ENCODE assay signal across 1 cellular context in the genomic region with DNA sequence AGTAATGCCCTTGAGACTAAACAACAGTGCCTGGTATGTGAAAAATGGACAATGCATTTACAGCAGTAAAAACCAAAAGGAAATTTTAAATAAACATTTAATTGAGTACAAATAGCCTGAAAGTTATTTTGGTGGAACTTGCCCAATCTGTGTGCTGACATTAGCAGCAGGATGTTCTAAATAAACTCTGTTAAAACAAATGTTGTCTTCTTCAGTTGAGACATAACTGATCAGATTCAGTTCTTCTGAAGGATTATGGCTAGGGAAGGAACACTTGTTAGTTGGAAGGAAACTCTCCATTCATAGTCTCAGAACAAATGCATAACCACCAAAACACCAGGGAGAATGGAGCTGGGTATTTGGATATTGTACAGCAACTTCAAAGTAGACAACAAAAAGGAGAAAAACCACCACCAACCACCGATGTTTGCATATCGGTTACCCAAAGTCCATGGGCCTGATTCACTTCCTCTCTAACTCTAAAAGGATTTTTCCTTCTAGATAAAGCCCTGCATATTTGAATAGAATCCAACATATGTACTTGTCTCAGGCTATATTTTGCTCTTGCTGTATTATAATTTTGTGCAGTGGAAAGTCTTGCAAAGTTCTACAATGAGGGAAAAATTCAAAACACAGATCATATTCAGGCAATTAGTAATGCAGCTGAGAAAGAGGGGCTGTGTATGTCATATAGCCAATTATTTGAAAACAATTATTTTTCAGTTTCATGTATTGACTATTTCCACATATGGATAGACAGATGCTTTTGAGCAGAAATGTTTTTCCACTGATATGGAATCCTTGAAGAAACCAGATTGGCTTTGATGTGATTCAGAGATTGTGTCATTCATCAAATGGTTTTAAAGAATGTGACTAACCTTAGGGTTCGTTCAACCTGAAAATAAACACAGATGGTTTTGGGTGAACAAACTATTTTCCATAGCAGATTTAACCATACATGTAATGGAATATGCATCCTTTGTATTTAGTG.
A peak's percentile ranks its signal among the peaks of the same experiment; 100 is the strongest.
TF ChIP-seq lines count a peak whose summit lies in the region.

No MANE protein-coding gene starts in this region.

TF ChIP-seq in HepG2, 621 proteins besides CTCF, POLR2A, EP300 and RAD21 (continued from another document and continues in another):
- TF ChIP-seq, protein P1, sequence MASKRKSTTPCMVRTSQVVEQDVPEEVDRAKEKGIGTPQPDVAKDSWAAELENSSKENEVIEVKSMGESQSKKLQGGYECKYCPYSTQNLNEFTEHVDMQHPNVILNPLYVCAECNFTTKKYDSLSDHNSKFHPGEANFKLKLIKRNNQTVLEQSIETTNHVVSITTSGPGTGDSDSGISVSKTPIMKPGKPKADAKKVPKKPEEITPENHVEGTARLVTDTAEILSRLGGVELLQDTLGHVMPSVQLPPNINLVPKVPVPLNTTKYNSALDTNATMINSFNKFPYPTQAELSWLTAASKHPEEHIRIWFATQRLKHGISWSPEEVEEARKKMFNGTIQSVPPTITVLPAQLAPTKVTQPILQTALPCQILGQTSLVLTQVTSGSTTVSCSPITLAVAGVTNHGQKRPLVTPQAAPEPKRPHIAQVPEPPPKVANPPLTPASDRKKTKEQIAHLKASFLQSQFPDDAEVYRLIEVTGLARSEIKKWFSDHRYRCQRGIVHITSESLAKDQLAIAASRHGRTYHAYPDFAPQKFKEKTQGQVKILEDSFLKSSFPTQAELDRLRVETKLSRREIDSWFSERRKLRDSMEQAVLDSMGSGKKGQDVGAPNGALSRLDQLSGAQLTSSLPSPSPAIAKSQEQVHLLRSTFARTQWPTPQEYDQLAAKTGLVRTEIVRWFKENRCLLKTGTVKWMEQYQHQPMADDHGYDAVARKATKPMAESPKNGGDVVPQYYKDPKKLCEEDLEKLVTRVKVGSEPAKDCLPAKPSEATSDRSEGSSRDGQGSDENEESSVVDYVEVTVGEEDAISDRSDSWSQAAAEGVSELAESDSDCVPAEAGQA (IDR thresholded peaks at IDR 0.05; ENCODE audit: low read depth) = no peak
- TF ChIP-seq, protein P1 (CRISPR knock-in tag; IDR thresholded peaks at IDR 0.05; ENCODE audit: borderline replicate concordance) = no peak
- TF ChIP-seq, protein P2, sequence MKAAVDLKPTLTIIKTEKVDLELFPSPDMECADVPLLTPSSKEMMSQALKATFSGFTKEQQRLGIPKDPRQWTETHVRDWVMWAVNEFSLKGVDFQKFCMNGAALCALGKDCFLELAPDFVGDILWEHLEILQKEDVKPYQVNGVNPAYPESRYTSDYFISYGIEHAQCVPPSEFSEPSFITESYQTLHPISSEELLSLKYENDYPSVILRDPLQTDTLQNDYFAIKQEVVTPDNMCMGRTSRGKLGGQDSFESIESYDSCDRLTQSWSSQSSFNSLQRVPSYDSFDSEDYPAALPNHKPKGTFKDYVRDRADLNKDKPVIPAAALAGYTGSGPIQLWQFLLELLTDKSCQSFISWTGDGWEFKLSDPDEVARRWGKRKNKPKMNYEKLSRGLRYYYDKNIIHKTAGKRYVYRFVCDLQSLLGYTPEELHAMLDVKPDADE (CRISPR knock-in tag; IDR thresholded peaks at IDR 0.05) = no peak
- TF ChIP-seq ZMYM4 (CRISPR knock-in tag; IDR thresholded peaks at IDR 0.05) (peak; percentile 72), HNRNPK (IDR thresholded peaks at IDR 0.05; ENCODE audit: low read depth, low read length, poor library complexity, severe bottlenecking) (no peak), YY1 (IDR thresholded peaks at IDR 0.05; ENCODE audit: insufficient read depth, insufficient replicate concordance, low read depth, low read length) (peak; percentile 16), CBX1 (IDR thresholded peaks at IDR 0.05; ENCODE audit: low read depth) (no peak), NFKBIZ (CRISPR knock-in tag; IDR thresholded peaks at IDR 0.05) (peak; percentile 66; the same call in 1 of the 2 replicates), ZNF775 (CRISPR knock-in tag; IDR thresholded peaks at IDR 0.05; ENCODE audit: borderline replicate concordance) (peak; percentile 56; the same call in 1 of the 2 replicates), ZBTB7A (CRISPR knock-in tag; IDR thresholded peaks at IDR 0.05) (no peak), BCL6 (CRISPR knock-in tag; IDR thresholded peaks at IDR 0.05) (peak; percentile 69), MEF2D (CRISPR knock-in tag; IDR thresholded peaks at IDR 0.05) (0 out of 2 replicates have a peak, but pooled peaks have one; percentile 26), ARNTL (CRISPR knock-in tag; IDR thresholded peaks at IDR 0.05) (no peak), ZSCAN29 (CRISPR knock-in tag; conservative IDR thresholded peaks at IDR 0.05) (peak; percentile 78), ZNF776 (CRISPR knock-in tag; IDR thresholded peaks at IDR 0.05) (no peak), ZNF530 (CRISPR knock-in tag; IDR thresholded peaks at IDR 0.05; ENCODE audit: low read depth) (no peak), BRCA1 (CRISPR knock-in tag; IDR thresholded peaks at IDR 0.05) (no peak), TARDBP (CRISPR knock-in tag; IDR thresholded peaks at IDR 0.05) (no peak; the same call in 1 of the 2 replicates), ZFYVE20 (CRISPR knock-in tag; IDR thresholded peaks at IDR 0.05; ENCODE audit: borderline replicate concordance, low read depth) (no peak), ZFP36 (IDR thresholded peaks at IDR 0.05; ENCODE audit: borderline replicate concordance, low read depth, low read length, partially characterized antibody) (no peak), HDAC2 (CRISPR knock-in tag; IDR thresholded peaks at IDR 0.05) (peak; percentile 72), FOXA1 (IDR thresholded peaks at IDR 0.05) (no peak), FOXA1 (CRISPR knock-in tag; IDR thresholded peaks at IDR 0.05) (peak; percentile 79), PCBP1 (IDR thresholded peaks at IDR 0.05; ENCODE audit: borderline replicate concordance, low read depth, low read length) (no peak), KMT2B (CRISPR knock-in tag; IDR thresholded peaks at IDR 0.05) (no peak), ZNF652 (CRISPR knock-in tag; IDR thresholded peaks at IDR 0.05; ENCODE audit: borderline replicate concordance, low read depth) (0 out of 2 replicates have a peak, but pooled peaks have one; percentile 9), ZNF570 (CRISPR knock-in tag; IDR thresholded peaks at IDR 0.05; ENCODE audit: borderline replicate concordance) (no peak), ZNF431 (CRISPR knock-in tag; IDR thresholded peaks at IDR 0.05; ENCODE audit: borderline replicate concordance, low read depth) (no peak), ZNF816 (CRISPR knock-in tag; IDR thresholded peaks at IDR 0.05; ENCODE audit: borderline replicate concordance) (no peak), ZKSCAN8 (CRISPR knock-in tag; IDR thresholded peaks at IDR 0.05; ENCODE audit: borderline replicate concordance) (peak; percentile 30; the same call in 1 of the 2 replicates), ZNF264 (CRISPR knock-in tag; IDR thresholded peaks at IDR 0.05) (no peak), ZNF234 (CRISPR knock-in tag; conservative IDR thresholded peaks at IDR 0.05) (no peak), MED13 (CRISPR knock-in tag; IDR thresholded peaks at IDR 0.05) (peak; percentile 33; the same call in 1 of the 2 replicates)
- TF ChIP-seq, protein P3, sequence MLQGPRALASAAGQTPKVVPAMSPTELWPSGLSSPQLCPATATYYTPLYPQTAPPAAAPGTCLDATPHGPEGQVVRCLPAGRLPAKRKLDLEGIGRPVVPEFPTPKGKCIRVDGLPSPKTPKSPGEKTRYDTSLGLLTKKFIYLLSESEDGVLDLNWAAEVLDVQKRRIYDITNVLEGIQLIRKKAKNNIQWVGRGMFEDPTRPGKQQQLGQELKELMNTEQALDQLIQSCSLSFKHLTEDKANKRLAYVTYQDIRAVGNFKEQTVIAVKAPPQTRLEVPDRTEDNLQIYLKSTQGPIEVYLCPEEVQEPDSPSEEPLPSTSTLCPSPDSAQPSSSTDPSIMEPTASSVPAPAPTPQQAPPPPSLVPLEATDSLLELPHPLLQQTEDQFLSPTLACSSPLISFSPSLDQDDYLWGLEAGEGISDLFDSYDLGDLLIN (CRISPR knock-in tag; IDR thresholded peaks at IDR 0.05; ENCODE audit: borderline replicate concordance) = no peak
- TF ChIP-seq, protein P4, sequence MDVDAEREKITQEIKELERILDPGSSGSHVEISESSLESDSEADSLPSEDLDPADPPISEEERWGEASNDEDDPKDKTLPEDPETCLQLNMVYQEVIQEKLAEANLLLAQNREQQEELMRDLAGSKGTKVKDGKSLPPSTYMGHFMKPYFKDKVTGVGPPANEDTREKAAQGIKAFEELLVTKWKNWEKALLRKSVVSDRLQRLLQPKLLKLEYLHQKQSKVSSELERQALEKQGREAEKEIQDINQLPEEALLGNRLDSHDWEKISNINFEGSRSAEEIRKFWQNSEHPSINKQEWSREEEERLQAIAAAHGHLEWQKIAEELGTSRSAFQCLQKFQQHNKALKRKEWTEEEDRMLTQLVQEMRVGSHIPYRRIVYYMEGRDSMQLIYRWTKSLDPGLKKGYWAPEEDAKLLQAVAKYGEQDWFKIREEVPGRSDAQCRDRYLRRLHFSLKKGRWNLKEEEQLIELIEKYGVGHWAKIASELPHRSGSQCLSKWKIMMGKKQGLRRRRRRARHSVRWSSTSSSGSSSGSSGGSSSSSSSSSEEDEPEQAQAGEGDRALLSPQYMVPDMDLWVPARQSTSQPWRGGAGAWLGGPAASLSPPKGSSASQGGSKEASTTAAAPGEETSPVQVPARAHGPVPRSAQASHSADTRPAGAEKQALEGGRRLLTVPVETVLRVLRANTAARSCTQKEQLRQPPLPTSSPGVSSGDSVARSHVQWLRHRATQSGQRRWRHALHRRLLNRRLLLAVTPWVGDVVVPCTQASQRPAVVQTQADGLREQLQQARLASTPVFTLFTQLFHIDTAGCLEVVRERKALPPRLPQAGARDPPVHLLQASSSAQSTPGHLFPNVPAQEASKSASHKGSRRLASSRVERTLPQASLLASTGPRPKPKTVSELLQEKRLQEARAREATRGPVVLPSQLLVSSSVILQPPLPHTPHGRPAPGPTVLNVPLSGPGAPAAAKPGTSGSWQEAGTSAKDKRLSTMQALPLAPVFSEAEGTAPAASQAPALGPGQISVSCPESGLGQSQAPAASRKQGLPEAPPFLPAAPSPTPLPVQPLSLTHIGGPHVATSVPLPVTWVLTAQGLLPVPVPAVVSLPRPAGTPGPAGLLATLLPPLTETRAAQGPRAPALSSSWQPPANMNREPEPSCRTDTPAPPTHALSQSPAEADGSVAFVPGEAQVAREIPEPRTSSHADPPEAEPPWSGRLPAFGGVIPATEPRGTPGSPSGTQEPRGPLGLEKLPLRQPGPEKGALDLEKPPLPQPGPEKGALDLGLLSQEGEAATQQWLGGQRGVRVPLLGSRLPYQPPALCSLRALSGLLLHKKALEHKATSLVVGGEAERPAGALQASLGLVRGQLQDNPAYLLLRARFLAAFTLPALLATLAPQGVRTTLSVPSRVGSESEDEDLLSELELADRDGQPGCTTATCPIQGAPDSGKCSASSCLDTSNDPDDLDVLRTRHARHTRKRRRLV (CRISPR knock-in tag; IDR thresholded peaks at IDR 0.05) = no peak
- TF ChIP-seq, protein P5, sequence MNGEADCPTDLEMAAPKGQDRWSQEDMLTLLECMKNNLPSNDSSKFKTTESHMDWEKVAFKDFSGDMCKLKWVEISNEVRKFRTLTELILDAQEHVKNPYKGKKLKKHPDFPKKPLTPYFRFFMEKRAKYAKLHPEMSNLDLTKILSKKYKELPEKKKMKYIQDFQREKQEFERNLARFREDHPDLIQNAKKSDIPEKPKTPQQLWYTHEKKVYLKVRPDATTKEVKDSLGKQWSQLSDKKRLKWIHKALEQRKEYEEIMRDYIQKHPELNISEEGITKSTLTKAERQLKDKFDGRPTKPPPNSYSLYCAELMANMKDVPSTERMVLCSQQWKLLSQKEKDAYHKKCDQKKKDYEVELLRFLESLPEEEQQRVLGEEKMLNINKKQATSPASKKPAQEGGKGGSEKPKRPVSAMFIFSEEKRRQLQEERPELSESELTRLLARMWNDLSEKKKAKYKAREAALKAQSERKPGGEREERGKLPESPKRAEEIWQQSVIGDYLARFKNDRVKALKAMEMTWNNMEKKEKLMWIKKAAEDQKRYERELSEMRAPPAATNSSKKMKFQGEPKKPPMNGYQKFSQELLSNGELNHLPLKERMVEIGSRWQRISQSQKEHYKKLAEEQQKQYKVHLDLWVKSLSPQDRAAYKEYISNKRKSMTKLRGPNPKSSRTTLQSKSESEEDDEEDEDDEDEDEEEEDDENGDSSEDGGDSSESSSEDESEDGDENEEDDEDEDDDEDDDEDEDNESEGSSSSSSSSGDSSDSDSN (CRISPR knock-in tag; IDR thresholded peaks at IDR 0.05) = no peak
- TF ChIP-seq, protein P6, sequence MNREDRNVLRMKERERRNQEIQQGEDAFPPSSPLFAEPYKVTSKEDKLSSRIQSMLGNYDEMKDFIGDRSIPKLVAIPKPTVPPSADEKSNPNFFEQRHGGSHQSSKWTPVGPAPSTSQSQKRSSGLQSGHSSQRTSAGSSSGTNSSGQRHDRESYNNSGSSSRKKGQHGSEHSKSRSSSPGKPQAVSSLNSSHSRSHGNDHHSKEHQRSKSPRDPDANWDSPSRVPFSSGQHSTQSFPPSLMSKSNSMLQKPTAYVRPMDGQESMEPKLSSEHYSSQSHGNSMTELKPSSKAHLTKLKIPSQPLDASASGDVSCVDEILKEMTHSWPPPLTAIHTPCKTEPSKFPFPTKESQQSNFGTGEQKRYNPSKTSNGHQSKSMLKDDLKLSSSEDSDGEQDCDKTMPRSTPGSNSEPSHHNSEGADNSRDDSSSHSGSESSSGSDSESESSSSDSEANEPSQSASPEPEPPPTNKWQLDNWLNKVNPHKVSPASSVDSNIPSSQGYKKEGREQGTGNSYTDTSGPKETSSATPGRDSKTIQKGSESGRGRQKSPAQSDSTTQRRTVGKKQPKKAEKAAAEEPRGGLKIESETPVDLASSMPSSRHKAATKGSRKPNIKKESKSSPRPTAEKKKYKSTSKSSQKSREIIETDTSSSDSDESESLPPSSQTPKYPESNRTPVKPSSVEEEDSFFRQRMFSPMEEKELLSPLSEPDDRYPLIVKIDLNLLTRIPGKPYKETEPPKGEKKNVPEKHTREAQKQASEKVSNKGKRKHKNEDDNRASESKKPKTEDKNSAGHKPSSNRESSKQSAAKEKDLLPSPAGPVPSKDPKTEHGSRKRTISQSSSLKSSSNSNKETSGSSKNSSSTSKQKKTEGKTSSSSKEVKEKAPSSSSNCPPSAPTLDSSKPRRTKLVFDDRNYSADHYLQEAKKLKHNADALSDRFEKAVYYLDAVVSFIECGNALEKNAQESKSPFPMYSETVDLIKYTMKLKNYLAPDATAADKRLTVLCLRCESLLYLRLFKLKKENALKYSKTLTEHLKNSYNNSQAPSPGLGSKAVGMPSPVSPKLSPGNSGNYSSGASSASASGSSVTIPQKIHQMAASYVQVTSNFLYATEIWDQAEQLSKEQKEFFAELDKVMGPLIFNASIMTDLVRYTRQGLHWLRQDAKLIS (CRISPR knock-in tag; IDR thresholded peaks at IDR 0.05) = peak; percentile 70; the same call in 1 of the 2 replicates
